Comparison of ENCODE assay signal across 17 cellular contexts in the genomic region with DNA sequence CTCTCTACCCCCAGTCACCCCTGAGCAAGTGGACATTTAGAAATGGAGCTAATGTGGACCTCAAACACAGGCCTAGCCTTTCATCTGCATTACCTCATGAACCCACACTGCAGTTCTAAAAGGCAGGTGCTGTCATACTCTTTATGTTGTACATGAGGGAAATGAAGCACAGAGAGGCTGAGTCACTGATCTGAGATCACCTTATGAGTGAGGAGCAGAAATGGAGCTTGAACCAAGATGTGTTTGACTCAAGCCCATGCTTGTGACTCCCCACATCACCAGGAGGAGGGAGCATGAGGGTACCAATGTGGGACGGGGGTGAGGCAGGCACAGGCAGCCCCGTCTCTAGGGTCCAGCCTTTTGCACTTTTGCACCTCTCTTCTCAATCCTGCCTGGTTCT.
"Had no signal": no experiment of that assay in that cellular context is flagged by ENCODE, and none has a peak within 500 bp of the region (broad histone marks: within the 10 kb centered on the region; RNA-seq: fewer than 3 reads in every experiment).

No MANE protein-coding gene starts in this region.

- H3K79me2 ChIP-seq: hepatocyte had no signal

- H3K4me1 Mint-ChIP-seq: activated CD4-positive, alpha-beta T cell treated with anti-CD3 and anti-CD28 coated beads, Interleukin-2, amount 10 ng/mL, durations not matched to agents 24 days and 14 days had no signal

- H2AFZ ChIP-seq: hepatocyte had no signal

- H3K4me1 ChIP-seq: lower lobe of right lung, right lobe of liver, SJSA1, transverse colon had no signal

- H3K9me3 Mint-ChIP-seq: activated CD4-positive, alpha-beta T cell treated with anti-CD3 and anti-CD28 coated beads, Interleukin-2, amount 10 ng/mL, durations not matched to agents 24 days and 14 days; activated T-cell treated with anti-CD3 and anti-CD28 coated beads, Interleukin-2, amount 50 U/mL, for 24 hours had no signal

- H3K4me3 ChIP-seq: coronary artery, hepatocyte, lower lobe of right lung, right lobe of liver, SJSA1, transverse colon had no signal

- H3K27me3 Mint-ChIP-seq: activated CD4-positive, alpha-beta T cell treated with anti-CD3 and anti-CD28 coated beads, Interleukin-2, amount 10 ng/mL, durations not matched to agents 24 days and 14 days had no signal

- DNase-seq: activated CD4-positive, alpha-beta T cell treated with anti-CD3 and anti-CD28 coated beads, Interleukin-2, amount 10 ng/mL, durations not matched to agents 24 days and 14 days; activated gamma-delta T cell treated with Interleukin-2 at 50 U/mL for 16 hours; activated T-cell treated with anti-CD3 and anti-CD28 coated beads, Interleukin-2, amount 50 U/mL, for 24 hours; effector CD4-positive, alpha-beta T cell; left cardiac atrium; lower lobe of right lung; midbrain; right lobe of liver; stimulated activated CD4-positive, alpha-beta T cell treated with anti-CD3 and anti-CD28 coated beads, Interleukin-1b, Interleukin-23, amount 100 ng/mL, for 48 hours; stimulated activated naive CD4-positive, alpha-beta T cell; substantia nigra; T-helper 9 cell; transverse colon; WERI-Rb-1 had no signal

- ATAC-seq: left cardiac atrium, lower lobe of right lung, right lobe of liver had no signal

- H3K9me3 ChIP-seq: lower lobe of right lung, right lobe of liver, SJSA1, transverse colon had no signal

- H3K27ac Mint-ChIP-seq: activated CD4-positive, alpha-beta T cell treated with anti-CD3 and anti-CD28 coated beads, Interleukin-2, amount 10 ng/mL, durations not matched to agents 24 days and 14 days; activated T-cell treated with anti-CD3 and anti-CD28 coated beads, Interleukin-2, amount 50 U/mL, for 24 hours had no signal

- H3K4me2 ChIP-seq: hepatocyte had no signal

- H3K36me3 ChIP-seq: lower lobe of right lung, right lobe of liver, SJSA1, transverse colon, WERI-Rb-1 had no signal

- H3K27ac ChIP-seq: coronary artery, hepatocyte, lower lobe of right lung, right lobe of liver, SJSA1, transverse colon, WERI-Rb-1 had no signal

- H3K4me3 Mint-ChIP-seq: activated CD4-positive, alpha-beta T cell treated with anti-CD3 and anti-CD28 coated beads, Interleukin-2, amount 10 ng/mL, durations not matched to agents 24 days and 14 days; activated T-cell treated with anti-CD3 and anti-CD28 coated beads, Interleukin-2, amount 50 U/mL, for 24 hours had no signal

- H3K27me3 ChIP-seq: hepatocyte, right lobe of liver, SJSA1 had no signal
